14 cellular contexts compared by ENCODE assay signal in the genomic region with DNA sequence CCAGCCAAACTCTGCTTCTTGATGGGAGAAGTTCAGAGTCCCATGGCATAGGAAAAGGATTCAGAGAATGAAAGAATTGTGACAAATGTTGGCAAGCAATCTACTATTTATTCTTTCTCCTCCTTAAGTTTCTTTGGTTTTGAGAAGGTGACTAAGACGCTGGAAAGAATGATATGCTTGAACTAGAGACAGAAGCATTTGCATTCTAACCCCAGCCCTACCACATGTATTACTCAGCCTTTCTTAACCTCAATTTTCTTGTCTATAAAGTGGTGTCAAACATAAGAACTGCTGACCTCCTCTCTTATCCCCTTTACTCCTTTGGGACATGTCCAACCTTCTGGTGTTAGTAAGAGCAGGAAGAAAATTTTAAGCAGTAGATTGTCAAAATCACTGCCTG.
DNase-seq lines count a peak whose midpoint lies in the region; ATAC-seq and TF ChIP-seq lines count a peak whose summit lies in the region.
"Had no signal": no experiment of that assay in that cellular context is flagged by ENCODE, and none has a peak within 500 bp of the region (broad histone marks: within the 10 kb centered on the region; RNA-seq: fewer than 3 reads in every experiment).

No MANE protein-coding gene starts in this region.

- no peaks in the 10 kb centered on the region for H3K9me3 Mint-ChIP-seq in HFFc6
- H3K9me3 Mint-ChIP-seq in stimulated activated effector memory CD8-positive, alpha-beta T cell treated with anti-CD3 and anti-CD28 coated beads, Interleukin-12 subunit alpha, Interleukin-12 subunit beta, amount 100 ng/mL, for 72 hours = peaks cover 4% of the 10 kb centered on the region

- no peak overlapping the region for H3K14ac ChIP-seq in trophoblast cell (ENCODE audit: low read length)

- H3K18ac ChIP-seq in trophoblast cell (ENCODE audit: low read length) = no peak overlapping the region

- 0% methylated on average over 1 of the region's 1 CpG for WGBS in mammary epithelial cell (ENCODE audit: low coverage, missing lambda C conversion rate)
- WGBS in trophoblast cell (ENCODE audit: extremely low coverage, insufficient coverage, insufficient read length) = no CpG with 5 or more reads among the region's 1 CpG

- H3K4me1 Mint-ChIP-seq in HFFc6 (ENCODE audit: low read depth) = no peaks in the 10 kb centered on the region
- H3K4me1 Mint-ChIP-seq in stimulated activated effector memory CD8-positive, alpha-beta T cell treated with anti-CD3 and anti-CD28 coated beads, Interleukin-12 subunit alpha, Interleukin-12 subunit beta, amount 100 ng/mL, for 72 hours = no peaks in the 10 kb centered on the region

- no peak overlapping the region for H3K4me3 Mint-ChIP-seq in HFFc6
- H3K4me3 Mint-ChIP-seq in stimulated activated effector memory CD8-positive, alpha-beta T cell treated with anti-CD3 and anti-CD28 coated beads, Interleukin-12 subunit alpha, Interleukin-12 subunit beta, amount 100 ng/mL, for 72 hours = no peak overlapping the region

- no peaks in the 10 kb centered on the region for H3K27me3 ChIP-seq in mammary epithelial cell (ENCODE audit: insufficient read depth, low read length)
- H3K27me3 ChIP-seq in WERI-Rb-1 (ENCODE audit: insufficient read depth, low read depth, severe bottlenecking) = no peaks in the 10 kb centered on the region
- H3K27me3 ChIP-seq in trophoblast cell (ENCODE audit: insufficient read depth, low read length) = no peaks in the 10 kb centered on the region

- no peak overlapping the region for H2BK5ac ChIP-seq in trophoblast cell (ENCODE audit: low read depth, low read length, poor library complexity)

- DNase-seq in HFFc6 = peak; percentile 11
- peak; percentile 15 for DNase-seq in MV-4-11 (lab: John Stamatoyannopoulos, UW)
- peak; percentile 81 for DNase-seq in mammary epithelial cell
- DNase-seq in stimulated activated effector memory CD8-positive, alpha-beta T cell treated with anti-CD3 and anti-CD28 coated beads, Interleukin-12 subunit alpha, Interleukin-12 subunit beta, amount 100 ng/mL, for 72 hours (ENCODE audit: low spot score in 2 of 2) = no peak
- DNase-seq in WERI-Rb-1 = no peak
- no peak for DNase-seq in HK-2 (ENCODE audit: unreplicated experiment)
- DNase-seq in trophoblast cell = no peak
- DNase-seq: DMS53, KBM-7, NCI-H1105 treated with DMSO at 0.1 percent for 48 hours, NCI-H187, NCI-H345, NCI-H526 had no signal

- no peak overlapping the region for H3K9ac ChIP-seq in mammary epithelial cell (ENCODE audit: insufficient read depth, low read length)
- no peak overlapping the region for H3K9ac ChIP-seq in trophoblast cell (ENCODE audit: low read length)

- H4K12ac ChIP-seq in trophoblast cell (ENCODE audit: low read depth, low read length) = no peak overlapping the region

- H4K20me1 ChIP-seq in mammary epithelial cell (ENCODE audit: insufficient read depth, low read length) = no peaks in the 10 kb centered on the region

- H2AFZ ChIP-seq in mammary epithelial cell (ENCODE audit: low read depth, low read length) (no peak overlapping the region), trophoblast cell (ENCODE audit: insufficient read depth, low read length, poor library complexity) (no peak overlapping the region)

- H4K91ac ChIP-seq in trophoblast cell (ENCODE audit: low read depth, low read length) = no peak overlapping the region

- peak; percentile 51 for ATAC-seq in stimulated activated effector memory CD8-positive, alpha-beta T cell treated with anti-CD3 and anti-CD28 coated beads, Interleukin-12 subunit alpha, Interleukin-12 subunit beta, amount 100 ng/mL, for 72 hours

- H2BK120ac ChIP-seq in trophoblast cell (ENCODE audit: insufficient read depth, low read length, poor library complexity) = no peak overlapping the region

- in situ Hi-C loops in mammary epithelial cell (cut with MboI; ENCODE audit: low sequenced_read_pairs in 2 of 2) = no loop called here

- no peaks in the 10 kb centered on the region for H3K79me1 ChIP-seq in trophoblast cell (ENCODE audit: low read length)

- H3K4me3 ChIP-seq in mammary epithelial cell (replicated peaks in 1 of 3; ENCODE audit: insufficient read depth in 1 of 3, low read depth in 2 of 3, low read length in 3 of 3) (no peak overlapping the region), WERI-Rb-1 (ENCODE audit: low read depth, low read length) (no peak overlapping the region), trophoblast cell (ENCODE audit: low read depth, low read length) (no peak overlapping the region)
- H3K4me3 ChIP-seq: SJSA1 had no signal

- TF ChIP-seq CTCF in HFFc6 (IDR thresholded peaks at IDR 0.05) = no peak
- TF ChIP-seq CTCF in mammary epithelial cell (conservative IDR thresholded peaks at IDR 0.05 in 1 of 2, IDR thresholded peaks at IDR 0.05 in 1 of 2; ENCODE audit: extremely low read depth in 1 of 2, insufficient read depth in 1 of 2, low read depth in 1 of 2, low read length in 2 of 2) = no peak
- no peak for TF ChIP-seq CTCF in WERI-Rb-1 (IDR thresholded peaks at IDR 0.05; ENCODE audit: low read depth, low read length)

- CTCF ChIA-PET in mammary epithelial cell (lab: Charles Lee; ENCODE audit: low non-redundant PET) = no interaction called here

- no peak overlapping the region for H3K4ac ChIP-seq in trophoblast cell (ENCODE audit: low read depth, low read length)

- intact Hi-C loops in mammary epithelial cell (cut with micrococcal nuclease) = no loop called here

- H3K4me2 ChIP-seq in mammary epithelial cell (ENCODE audit: insufficient read depth, low read depth, low read length) (no peak overlapping the region), trophoblast cell (ENCODE audit: low read length) (no peak overlapping the region)

- H3K9me3 ChIP-seq in mammary epithelial cell (replicated peaks; ENCODE audit: insufficient read depth, low read length) (no peaks in the 10 kb centered on the region), WERI-Rb-1 (ENCODE audit: severe bottlenecking) (no peaks in the 10 kb centered on the region), trophoblast cell (ENCODE audit: insufficient read depth, low read depth, low read length) (peaks cover 1% of the 10 kb centered on the region)
- H3K9me3 ChIP-seq: SJSA1 had no signal

- dilution Hi-C loops in mammary epithelial cell (cut with HindIII; ENCODE audit: low sequenced_read_pairs) = no loop called here

- H3K27ac Mint-ChIP-seq in HFFc6 = no peak overlapping the region
- no peak overlapping the region for H3K27ac Mint-ChIP-seq in stimulated activated effector memory CD8-positive, alpha-beta T cell treated with anti-CD3 and anti-CD28 coated beads, Interleukin-12 subunit alpha, Interleukin-12 subunit beta, amount 100 ng/mL, for 72 hours

- H3K79me2 ChIP-seq in mammary epithelial cell (ENCODE audit: insufficient read depth, low read length) (no peaks in the 10 kb centered on the region), trophoblast cell (ENCODE audit: control insufficient read depth, insufficient read depth, low read length, poor library complexity) (no peaks in the 10 kb centered on the region)

- H2BK12ac ChIP-seq in trophoblast cell (ENCODE audit: low read length) = no peak overlapping the region

- peaks cover 10% of the 10 kb centered on the region; the same call in 1 of the 2 replicates for H3K27me3 Mint-ChIP-seq in HFFc6 (ENCODE audit: insufficient read depth)

- H3K27ac ChIP-seq in mammary epithelial cell (ENCODE audit: insufficient read depth, low read depth, low read length) = no peak overlapping the region
- no peak overlapping the region for H3K27ac ChIP-seq in WERI-Rb-1
- no peak overlapping the region for H3K27ac ChIP-seq in trophoblast cell (ENCODE audit: low read depth, low read length)
- H3K27ac ChIP-seq: SJSA1 had no signal

- H3K36me3 Mint-ChIP-seq in HFFc6 (ENCODE audit: low read depth) = no peaks in the 10 kb centered on the region
- no peaks in the 10 kb centered on the region for H3K36me3 Mint-ChIP-seq in stimulated activated effector memory CD8-positive, alpha-beta T cell treated with anti-CD3 and anti-CD28 coated beads, Interleukin-12 subunit alpha, Interleukin-12 subunit beta, amount 100 ng/mL, for 72 hours

- H3K23ac ChIP-seq in trophoblast cell (ENCODE audit: low read length) = no peak overlapping the region

- no peak overlapping the region for H2AK5ac ChIP-seq in trophoblast cell (ENCODE audit: low read length)

- H3K4me1 ChIP-seq in mammary epithelial cell (ENCODE audit: insufficient read depth, low read length) = peaks cover 22% of the 10 kb centered on the region
- no peaks in the 10 kb centered on the region for H3K4me1 ChIP-seq in trophoblast cell (ENCODE audit: control insufficient read depth in 1 of 2, insufficient read depth in 2 of 2, low read length in 2 of 2)
- H3K4me1 ChIP-seq: SJSA1 had no signal

- H3K36me3 ChIP-seq in mammary epithelial cell (ENCODE audit: insufficient read depth, low read length) (no peaks in the 10 kb centered on the region), WERI-Rb-1 (no peaks in the 10 kb centered on the region), trophoblast cell (ENCODE audit: control insufficient read depth in 1 of 2, insufficient read depth in 2 of 2, low read length in 2 of 2) (no peaks in the 10 kb centered on the region)
- H3K36me3 ChIP-seq: SJSA1 had no signal

- no peak overlapping the region for H4K8ac ChIP-seq in trophoblast cell (ENCODE audit: low read depth, low read length)

- BruUV-seq in mammary epithelial cell (replicated peaks; lab: Mats Ljungman, UMichigan) = no TSS peak

Comparison
In these comparisons a context has a peak if more than half of its experiments do, and no peak if none do; other contexts are left out.
1. DNase-seq: peak in HFFc6 (single experiment), MV-4-11 (single experiment) and mammary epithelial cell (single experiment); none in stimulated activated effector memory CD8-positive, alpha-beta T cell treated with anti-CD3 and anti-CD28 coated beads, Interleukin-12 subunit alpha, Interleukin-12 subunit beta, amount 100 ng/mL, for 72 hours (0 of 2), WERI-Rb-1 (single experiment), HK-2 (single experiment) and trophoblast cell (0 of 2).